11 cellular contexts compared by ENCODE assay signal in genomic region chr6:44738652-44739141, GRCh38.
DNase-seq lines count a peak whose midpoint lies in the region; ATAC-seq lines count a peak whose summit lies in the region.
"Had no signal": no experiment of that assay in that cellular context is flagged by ENCODE, and none has a peak within 500 bp of the region (broad histone marks: within the 10 kb centered on the region; RNA-seq: fewer than 3 reads in every experiment).

No MANE protein-coding gene starts in this region.

- intact Hi-C loops in sciatic nerve (cut with DNase I), result no loop called here

- H3K36me3 Mint-ChIP-seq in activated naive CD4-positive, alpha-beta T cell treated with anti-CD3 and anti-CD28 coated beads, Interleukin-2, amount 50 U/mL, for 72 hours, result no peaks in the 10 kb centered on the region
- H3K36me3 Mint-ChIP-seq: memory B cell had no signal

- H3K9me3 Mint-ChIP-seq in activated naive CD4-positive, alpha-beta T cell treated with anti-CD3 and anti-CD28 coated beads, Interleukin-2, amount 50 U/mL, for 72 hours, result no peaks in the 10 kb centered on the region
- H3K9me3 Mint-ChIP-seq: memory B cell had no signal

- DNase-seq in LHCN-M2 (ENCODE audit: low read depth) (peak; percentile 77), fibroblast of the conjunctiva (ENCODE audit: low read depth) (peak; percentile 67), sciatic nerve (ENCODE audit: low spot score) (no peak), NCI-H187 (lab: John Stamatoyannopoulos, UW) (no peak)
- DNase-seq in activated naive CD4-positive, alpha-beta T cell treated with anti-CD3 and anti-CD28 coated beads, Interleukin-2, amount 50 U/mL, for 72 hours (ENCODE audit: low spot score in 2 of 2), result no peak
- DNase-seq: activated T-cell treated with anti-CD3 and anti-CD28 coated beads for 4 hours; effector memory CD4-positive, alpha-beta T cell; stimulated activated CD4-positive, alpha-beta T cell treated with anti-CD3 and anti-CD28 coated beads, Interleukin-4, amount 100 ng/mL, for 24 hours had no signal

- ATAC-seq in GM19025 (IDR thresholded peaks at IDR 0.05; ENCODE audit: low read depth, unreplicated experiment) (peak; percentile 41), sciatic nerve (peak; percentile 39), GM18519 (IDR thresholded peaks at IDR 0.05; ENCODE audit: low FRiP score, unreplicated experiment) (no peak)
- no peak for ATAC-seq in activated naive CD4-positive, alpha-beta T cell treated with anti-CD3 and anti-CD28 coated beads, Interleukin-2, amount 50 U/mL, for 72 hours

- H3K27ac Mint-ChIP-seq in activated naive CD4-positive, alpha-beta T cell treated with anti-CD3 and anti-CD28 coated beads, Interleukin-2, amount 50 U/mL, for 72 hours, result peak overlapping the region in 1 of 2 donors; percentile 58
- H3K27ac Mint-ChIP-seq: memory B cell had no signal

Comparison
In these comparisons a context has a peak if more than half of its experiments do, and no peak if none do; other contexts are left out.
1. ATAC-seq: peak in GM19025 (single experiment) and sciatic nerve (single experiment); none in GM18519 (single experiment) and activated naive CD4-positive, alpha-beta T cell treated with anti-CD3 and anti-CD28 coated beads, Interleukin-2, amount 50 U/mL, for 72 hours (0 of 2).
2. DNase-seq: peak in LHCN-M2 (single experiment) and fibroblast of the conjunctiva (single experiment); none in sciatic nerve (single experiment), activated naive CD4-positive, alpha-beta T cell treated with anti-CD3 and anti-CD28 coated beads, Interleukin-2, amount 50 U/mL, for 72 hours (0 of 2) and NCI-H187 (0 of 2).